Comparison of ENCODE assay signal across 20 cellular contexts in genomic region chr1:58714594-58714993, GRCh38.
"Had no signal": no experiment of that assay in that cellular context is flagged by ENCODE, and none has a peak within 500 bp of the region (broad histone marks: within the 10 kb centered on the region; RNA-seq: fewer than 3 reads in every experiment).

No MANE protein-coding gene starts in this region.

- H3K27ac Mint-ChIP-seq: type B pancreatic cell had no signal

- H3K9me3 Mint-ChIP-seq: naive thymus-derived CD8-positive, alpha-beta T cell; neural crest cell; type B pancreatic cell had no signal

- H3K4me1 ChIP-seq: uterus had no signal

- H3K36me3 ChIP-seq: heart left ventricle, sigmoid colon, suprapubic skin, thyroid gland, uterus had no signal

- H3K36me3 Mint-ChIP-seq: type B pancreatic cell had no signal

- ATAC-seq: heart left ventricle; mucosa of descending colon; naive thymus-derived CD8-positive, alpha-beta T cell; stimulated activated naive CD8-positive, alpha-beta T cell treated with anti-CD3 and anti-CD28 coated beads, Interleukin-15, Interleukin-2, amounts not matched to agents 100 U/mL and 50 U/mL, for 24 hours had no signal

- DNase-seq: cortex of kidney; dorsolateral prefrontal cortex; effector CD8-positive, alpha-beta T cell; heart left ventricle; kidney glomerular epithelial cell; mammary epithelial cell; mucosa of descending colon; naive thymus-derived CD8-positive, alpha-beta T cell; posterior cingulate gyrus; sigmoid colon; stimulated activated CD4-positive, alpha-beta T cell treated with anti-CD3 and anti-CD28 coated beads, Interleukin-2, amount 100 ng/mL, for 48 hours; stimulated activated naive CD8-positive, alpha-beta T cell treated with anti-CD3 and anti-CD28 coated beads, Interleukin-15, Interleukin-2, amounts not matched to agents 100 U/mL and 50 U/mL, for 24 hours; thyroid gland; uterus had no signal

- H3K27me3 ChIP-seq: dorsolateral prefrontal cortex, heart left ventricle, sigmoid colon, suprapubic skin, thyroid gland, uterus had no signal

- FAIRE-seq: frontal cortex, islet of Langerhans had no signal

- H3K27me3 Mint-ChIP-seq: naive thymus-derived CD8-positive, alpha-beta T cell; type B pancreatic cell had no signal

- H3K9me3 ChIP-seq: heart left ventricle, mucosa of descending colon, sigmoid colon, suprapubic skin, thyroid gland, uterus had no signal

- H3K4me3 Mint-ChIP-seq: naive thymus-derived CD8-positive, alpha-beta T cell; neural crest cell; type B pancreatic cell had no signal

- H3K4me3 ChIP-seq: dorsolateral prefrontal cortex, heart left ventricle, mucosa of descending colon, sigmoid colon, skin epidermis, suprapubic skin, thyroid gland, uterus had no signal

- H3K27ac ChIP-seq: dorsolateral prefrontal cortex, heart left ventricle, sigmoid colon, skin epidermis, suprapubic skin, thyroid gland, uterus had no signal
